ENCODE assay signal across 8 cellular contexts in the genomic region with DNA sequence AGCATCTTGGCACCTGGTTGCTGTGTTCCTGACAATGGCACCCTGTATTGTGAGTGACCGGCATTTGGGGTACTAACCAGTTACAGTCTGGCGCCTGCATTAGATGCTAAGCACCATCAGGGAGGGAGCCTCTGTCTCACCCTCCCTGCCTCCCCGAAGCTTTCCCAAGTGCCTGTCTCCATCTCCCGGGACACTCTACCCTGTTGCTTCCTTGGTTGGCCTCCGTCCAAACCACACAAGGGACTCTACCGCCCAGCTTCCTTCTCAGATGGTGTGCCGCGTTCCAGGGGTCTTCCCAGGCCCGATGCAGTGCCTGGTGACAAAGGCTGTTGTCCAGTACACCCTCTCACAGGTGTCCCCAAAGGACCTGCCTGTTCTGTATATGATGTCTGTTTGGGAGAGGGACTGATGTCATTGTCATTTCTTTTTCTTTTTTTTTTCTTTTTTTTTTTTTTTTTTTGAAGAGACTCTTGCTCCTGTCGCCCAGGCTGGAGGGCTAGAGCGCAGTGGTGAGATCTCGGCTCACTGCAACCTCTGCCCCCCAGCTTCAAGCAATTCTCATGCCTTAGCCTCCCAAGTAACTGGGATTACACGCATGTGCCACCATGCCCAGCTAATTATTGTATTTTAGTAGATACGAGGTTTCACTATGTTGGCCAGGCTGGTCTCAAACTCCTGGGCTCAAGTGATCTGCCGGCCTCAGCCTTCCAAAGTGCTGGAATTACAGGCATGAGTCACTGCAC. TPM values are rescaled to one million over a fixed set of nuclear protein-coding genes. Genes with fewer than 3 reads are reported as not detected.
DNase-seq lines count a peak whose midpoint lies in the region; ATAC-seq and TF ChIP-seq lines count a peak whose summit lies in the region.

No MANE protein-coding gene starts in this region.

- no peak overlapping the region for H3K4me2 ChIP-seq in IMR-90 (ENCODE audit: low read depth, low read length)

- H3K4me3 Mint-ChIP-seq in CD4-positive, CD25-positive, alpha-beta regulatory T cell: peak overlapping the region; percentile 48 to 71 (median 58)
- no peak overlapping the region for H3K4me3 Mint-ChIP-seq in nephron progenitor cell

- H3K27ac ChIP-seq in CD4-positive, CD25-positive, alpha-beta regulatory T cell (ENCODE audit: insufficient read depth, low read length, poor library complexity, severe bottlenecking): no peak overlapping the region
- H3K27ac ChIP-seq in IMR-90 (ENCODE audit: insufficient read depth, low read length): no peak overlapping the region
- peak overlapping the region; percentile 78 for H3K27ac ChIP-seq in caudate nucleus (ENCODE audit: low read depth, low read length)

- H2AK5ac ChIP-seq in IMR-90 (ENCODE audit: low read depth, low read length): peak overlapping the region; percentile 33; the same call in 1 of the 2 replicates

- CTCF ChIA-PET in IMR-90 (lab: Yijun Ruan, JAX): interaction anchor here (0.9 kb wide), 1 partner anchor 48 kb away, joined by 4 read pairs; no protein-coding TSS in a partner anchor

- H3K23ac ChIP-seq in IMR-90 (ENCODE audit: low read depth, low read length): no peak overlapping the region

- no TSS peak for BruUV-seq in IMR-90 (replicated peaks; lab: Mats Ljungman, UMichigan)

- H3K4ac ChIP-seq in IMR-90 (ENCODE audit: low read depth, low read length): 0 out of 2 replicates have a peak overlapping the region, but pooled peaks have one; percentile 24

- H3K9me1 ChIP-seq in IMR-90 (ENCODE audit: insufficient read depth, low read length): peaks cover 29% of the 10 kb centered on the region; the same call in 1 of the 2 replicates

- intact Hi-C loops in IMR-90 (cut with micrococcal nuclease): no loop called here

- no peaks in the 10 kb centered on the region for H3K9me3 Mint-ChIP-seq in CD4-positive, CD25-positive, alpha-beta regulatory T cell
- no peaks in the 10 kb centered on the region for H3K9me3 Mint-ChIP-seq in nephron progenitor cell

- H3K4me3 ChIP-seq in CD4-positive, CD25-positive, alpha-beta regulatory T cell (ENCODE audit: low read depth, low read length): no peak overlapping the region
- H3K4me3 ChIP-seq in IMR-90 (ENCODE audit: insufficient read depth, low read depth, low read length): no peak overlapping the region

- H4K91ac ChIP-seq in IMR-90 (ENCODE audit: insufficient read depth, low read depth, low read length): no peak overlapping the region

- peak overlapping the region; percentile 76 for H2AFZ ChIP-seq in IMR-90 (replicated peaks; ENCODE audit: low read length, poor library complexity)

- H3K56ac ChIP-seq in IMR-90 (ENCODE audit: extremely low read depth, insufficient read depth, low read length): no peak overlapping the region

- peaks cover 97% of the 10 kb centered on the region for H4K20me1 ChIP-seq in IMR-90 (ENCODE audit: insufficient read depth, low read length)

- no peaks in the 10 kb centered on the region for H3K9me3 ChIP-seq in CD4-positive, CD25-positive, alpha-beta regulatory T cell (ENCODE audit: control insufficient read depth in 2 of 2, low read length in 2 of 2)
- H3K9me3 ChIP-seq in IMR-90 (ENCODE audit: control insufficient read depth, insufficient read depth, low read length): no peaks in the 10 kb centered on the region

- H3K27me3 Mint-ChIP-seq in CD4-positive, CD25-positive, alpha-beta regulatory T cell: no peaks in the 10 kb centered on the region
- H3K27me3 Mint-ChIP-seq in nephron progenitor cell (ENCODE audit: low read depth, poor library complexity): no peaks in the 10 kb centered on the region

- no peak for TF ChIP-seq RAD21 in IMR-90 (IDR thresholded peaks at IDR 0.05; ENCODE audit: low read length)

- H3K36me3 Mint-ChIP-seq in CD4-positive, CD25-positive, alpha-beta regulatory T cell: peaks cover 19% of the 10 kb centered on the region
- H3K36me3 Mint-ChIP-seq in nephron progenitor cell (ENCODE audit: low read depth): peaks cover 20% of the 10 kb centered on the region

- H3K27me3 ChIP-seq in CD4-positive, CD25-positive, alpha-beta regulatory T cell (ENCODE audit: control insufficient read depth, insufficient read depth, low read length): no peaks in the 10 kb centered on the region
- H3K27me3 ChIP-seq in IMR-90 (ENCODE audit: control insufficient read depth, insufficient read depth, low read length): no peaks in the 10 kb centered on the region

- no peak for DNase-seq in CD4-positive, CD25-positive, alpha-beta regulatory T cell
- DNase-seq in IMR-90 (peak; percentile 51), caudate nucleus (lab: John Stamatoyannopoulos, UW) (peak in 1 of 61 donors; percentile 7), nephron progenitor cell (no peak), LoVo (ENCODE audit: low spot score) (no peak), NOMO-1 treated with dmso at 0.1 percent for 144 hours (lab: John Stamatoyannopoulos, UW; ENCODE audit: unreplicated experiment) (no peak)

- in situ Hi-C loops in IMR-90 (cut with MboI; ENCODE audit: low sequenced_read_pairs): no loop called here

- H3K27ac Mint-ChIP-seq in CD4-positive, CD25-positive, alpha-beta regulatory T cell: peak overlapping the region; percentile 81 to 90 (median 90)
- H3K27ac Mint-ChIP-seq in nephron progenitor cell: peak overlapping the region; percentile 51

- TF ChIP-seq CTCF in IMR-90 (conservative IDR thresholded peaks at IDR 0.05; ENCODE audit: low read depth, low read length): no peak
- no peak for TF ChIP-seq CTCF in nephron progenitor cell (IDR thresholded peaks at IDR 0.05)

- H3K18ac ChIP-seq in IMR-90 (ENCODE audit: low read depth, low read length): no peak overlapping the region

- no peak overlapping the region for H4K8ac ChIP-seq in IMR-90 (ENCODE audit: low read depth in 2 of 2, low read length in 2 of 2)

- 80% methylated on average over 1 of the region's 15 CpGs; no CpG with 5 or more reads in 1 of the 2 experiments for WGBS in IMR-90 (ENCODE audit: extremely low coverage in 2 of 2, insufficient read length in 1 of 2), 2 experiments

- H3K36me3 ChIP-seq in CD4-positive, CD25-positive, alpha-beta regulatory T cell (ENCODE audit: control insufficient read depth, insufficient read depth, low read length): peaks cover 40% of the 10 kb centered on the region
- H3K36me3 ChIP-seq in IMR-90 (ENCODE audit: control insufficient read depth, insufficient read depth, low read length): peaks cover 45% of the 10 kb centered on the region

- POLR2A ChIA-PET in IMR-90 (lab: Charles Lee; ENCODE audit: unreplicated experiment): no interaction called here

- peaks cover 20 to 92% of the 10 kb centered on the region in 2 experiments for H3K79me1 ChIP-seq in IMR-90 (ENCODE audit: low read depth in 1 of 2, low read length in 2 of 2)

- H2BK15ac ChIP-seq in IMR-90 (ENCODE audit: low read depth, low read length): no peak overlapping the region

- no peak overlapping the region for H2BK120ac ChIP-seq in IMR-90 (ENCODE audit: low read depth, low read length)

- no peak overlapping the region for H3K9ac ChIP-seq in IMR-90 (ENCODE audit: low read depth, low read length)

- TF ChIP-seq POLR2A in IMR-90 (IDR thresholded peaks at IDR 0.05; ENCODE audit: low read depth, low read length): no peak

- no peak overlapping the region for H4K5ac ChIP-seq in IMR-90 (ENCODE audit: low read depth, low read length)

- H2AK9ac ChIP-seq in IMR-90 (replicated peaks; ENCODE audit: low read depth, low read length, poor library complexity): no peak overlapping the region

- peaks cover 56% of the 10 kb centered on the region for H3K4me1 ChIP-seq in CD4-positive, CD25-positive, alpha-beta regulatory T cell (ENCODE audit: control insufficient read depth, insufficient read depth, low read length, poor library complexity, severe bottlenecking)
- H3K4me1 ChIP-seq in IMR-90 (ENCODE audit: control insufficient read depth, insufficient read depth, low read length): peaks cover 20% of the 10 kb centered on the region

- no peak for ATAC-seq in CD4-positive, CD25-positive, alpha-beta regulatory T cell (ENCODE audit: low read depth in 2 of 2)
- ATAC-seq in IMR-90 (ENCODE audit: low read depth): peak; percentile 5
- no peak for ATAC-seq in GM21717 (IDR thresholded peaks at IDR 0.05; ENCODE audit: unreplicated experiment)
- ATAC-seq in HG02798 (IDR thresholded peaks at IDR 0.05; ENCODE audit: poor library complexity, unreplicated experiment): no peak

- H3K14ac ChIP-seq in IMR-90 (replicated peaks; ENCODE audit: low read depth, low read length): no peak overlapping the region

- H3K4me1 Mint-ChIP-seq in CD4-positive, CD25-positive, alpha-beta regulatory T cell: peaks cover 0 to 88% (median 51%) of the 10 kb centered on the region in 4 donors
- H3K4me1 Mint-ChIP-seq in nephron progenitor cell: peaks cover 45% of the 10 kb centered on the region

- dilution Hi-C loops in IMR-90 (cut with HindIII; ENCODE audit: low sequenced_read_pairs, unreplicated experiment): no loop called here

- H2BK20ac ChIP-seq in IMR-90 (ENCODE audit: low read depth, low read length): no peak overlapping the region

- no peak overlapping the region for H2BK5ac ChIP-seq in IMR-90 (ENCODE audit: low read depth, low read length, poor library complexity, severe bottlenecking)

TF ChIP-seq in IMR-90, 13 proteins besides CTCF, POLR2A, EP300 and RAD21 (continues in another document):
- TF ChIP-seq MAZ (IDR thresholded peaks at IDR 0.05; ENCODE audit: borderline replicate concordance, low read depth, low read length): no peak
- TF ChIP-seq NFE2L2 (IDR thresholded peaks at IDR 0.05; ENCODE audit: low read depth, low read length): no peak
- TF ChIP-seq SMC3 (IDR thresholded peaks at IDR 0.05; ENCODE audit: low read depth, low read length): no peak
- no peak for TF ChIP-seq FOS (IDR thresholded peaks at IDR 0.05; ENCODE audit: low read depth, low read length)
- TF ChIP-seq MXI1 (IDR thresholded peaks at IDR 0.05; ENCODE audit: borderline replicate concordance, low read depth, low read length): no peak
- no peak for TF ChIP-seq RFX5 (IDR thresholded peaks at IDR 0.05; ENCODE audit: low read depth, low read length)
- TF ChIP-seq, protein P1, sequence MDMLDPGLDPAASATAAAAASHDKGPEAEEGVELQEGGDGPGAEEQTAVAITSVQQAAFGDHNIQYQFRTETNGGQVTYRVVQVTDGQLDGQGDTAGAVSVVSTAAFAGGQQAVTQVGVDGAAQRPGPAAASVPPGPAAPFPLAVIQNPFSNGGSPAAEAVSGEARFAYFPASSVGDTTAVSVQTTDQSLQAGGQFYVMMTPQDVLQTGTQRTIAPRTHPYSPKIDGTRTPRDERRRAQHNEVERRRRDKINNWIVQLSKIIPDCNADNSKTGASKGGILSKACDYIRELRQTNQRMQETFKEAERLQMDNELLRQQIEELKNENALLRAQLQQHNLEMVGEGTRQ (IDR thresholded peaks at IDR 0.05; ENCODE audit: low read depth, low read length): no peak
- no peak for TF ChIP-seq RCOR1 (IDR thresholded peaks at IDR 0.05; ENCODE audit: insufficient replicate concordance, low read length)
- TF ChIP-seq BHLHE40 (IDR thresholded peaks at IDR 0.05; ENCODE audit: low read depth, low read length): no peak
- TF ChIP-seq CEBPB (IDR thresholded peaks at IDR 0.05; ENCODE audit: low read depth, low read length): no peak

RNA-seq across cellular contexts. Expression of a gene that starts 6.7 kb away (rescaled TPM):
- 27.5 TPM for total RNA-seq in CD4-positive, CD25-positive, alpha-beta regulatory T cell
- polyA plus RNA-seq in CD4-positive, CD25-positive, alpha-beta regulatory T cell: 10 to 100 TPM; 14.5 to 31.2 (median 23.8) TPM
- 8.6 and 10.0 TPM in 2 replicates for total RNA-seq in IMR-90 (2012; rRNA removed)
- 11.8 and 13.0 TPM in 2 replicates for polyA plus RNA-seq in IMR-90 (2012; rRNA removed)
- 9.3 and 14.5 TPM in 2 replicates for polyA plus RNA-seq in IMR-90 (2012; cell fraction: cytosol; rRNA removed)
- polyA plus RNA-seq in IMR-90 (2012; cell fraction: nucleus; rRNA removed; ENCODE audit: low replicate concordance): 7.9 and 13.2 TPM in 2 replicates
